ENCODE assay signal across 7 cellular contexts in genomic region chr9:15135167-15135792, GRCh38.
DNase-seq lines count a peak whose midpoint lies in the region; TF ChIP-seq lines count a peak whose summit lies in the region.

No MANE protein-coding gene starts in this region.

- no peaks in the 10 kb centered on the region for H3K4me1 ChIP-seq in HEK293 (ENCODE audit: control insufficient read depth, insufficient read depth, low read length)
- no peaks in the 10 kb centered on the region for H3K4me1 ChIP-seq in MM.1S (ENCODE audit: low read length)
- H3K4me1 ChIP-seq in SJCRH30: no peaks in the 10 kb centered on the region
- H3K4me1 ChIP-seq in adrenal gland (replicated peaks in 1 of 2): peaks cover 0 to 7% of the 10 kb centered on the region in 2 donors
- peaks cover 9% of the 10 kb centered on the region for H3K4me1 ChIP-seq in left ventricle myocardium inferior
- H3K4me1 ChIP-seq in prostate gland (replicated peaks): no peaks in the 10 kb centered on the region

- H4K20me1 ChIP-seq in MM.1S (ENCODE audit: insufficient read depth, low read length): no peaks in the 10 kb centered on the region

- intact Hi-C loops in adrenal gland (cut with DNase I) (loop anchor here in 1 of 2 donors (2.0 kb wide), 1 partner anchor 30 kb away; no protein-coding TSS in a partner anchor), left ventricle myocardium inferior (cut with micrococcal nuclease) (no loop called here), prostate gland (cut with DNase I) (no loop called here)

- POLR2A ChIA-PET in HEK293 (lab: Yijun Ruan, JAX): no interaction called here

- H3K9ac ChIP-seq in MM.1S (ENCODE audit: low read length): no peak overlapping the region

- H3K27ac ChIP-seq in HEK293 (ENCODE audit: extremely low read depth, low read depth, low read length) (no peak overlapping the region), MM.1S (ENCODE audit: low read length) (no peak overlapping the region), SJCRH30 (no peak overlapping the region), adrenal gland (no peak overlapping the region), left ventricle myocardium inferior (replicated peaks) (no peak overlapping the region), prostate gland (no peak overlapping the region)

- H3F3A ChIP-seq in MM.1S (ENCODE audit: insufficient read depth, low read length): no peaks in the 10 kb centered on the region

- no peaks in the 10 kb centered on the region for H3K9me2 ChIP-seq in MM.1S (replicated peaks; ENCODE audit: insufficient read depth, low read length)

- H3K9me3 ChIP-seq in HEK293 (ENCODE audit: control insufficient read depth, insufficient read depth, low read depth, low read length): no peaks in the 10 kb centered on the region
- H3K9me3 ChIP-seq in MM.1S (replicated peaks; ENCODE audit: insufficient read depth, low read length): no peaks in the 10 kb centered on the region
- H3K9me3 ChIP-seq in SJCRH30 (replicated peaks): no peaks in the 10 kb centered on the region
- no peaks in the 10 kb centered on the region for H3K9me3 ChIP-seq in adrenal gland (replicated peaks in 1 of 3)
- no peaks in the 10 kb centered on the region for H3K9me3 ChIP-seq in left ventricle myocardium inferior (replicated peaks)
- H3K9me3 ChIP-seq in prostate gland: no peaks in the 10 kb centered on the region

- no peak for TF ChIP-seq POLR2A in adrenal gland (IDR thresholded peaks at IDR 0.05)
- TF ChIP-seq POLR2A in prostate gland (IDR thresholded peaks at IDR 0.05): no peak

- H3K4me2 ChIP-seq in MM.1S (ENCODE audit: low read depth, low read length): peak overlapping the region; percentile 9; the same call in 1 of the 2 replicates

- no peaks in the 10 kb centered on the region for H3K27me3 ChIP-seq in MM.1S (replicated peaks; ENCODE audit: insufficient read depth, low read length)
- no peaks in the 10 kb centered on the region for H3K27me3 ChIP-seq in SJCRH30
- no peaks in the 10 kb centered on the region for H3K27me3 ChIP-seq in adrenal gland
- H3K27me3 ChIP-seq in left ventricle myocardium inferior (ENCODE audit: low read depth): no peaks in the 10 kb centered on the region
- H3K27me3 ChIP-seq in prostate gland (replicated peaks; ENCODE audit: insufficient read depth): no peaks in the 10 kb centered on the region

- H3K4me3 ChIP-seq in HEK293 (ENCODE audit: low read depth, low read length): no peak overlapping the region
- H3K4me3 ChIP-seq in MM.1S (ENCODE audit: low read length): no peak overlapping the region
- peak overlapping the region; percentile 33 for H3K4me3 ChIP-seq in SJCRH30
- no peak overlapping the region for H3K4me3 ChIP-seq in adrenal gland
- peak overlapping the region; percentile 40 for H3K4me3 ChIP-seq in left ventricle myocardium inferior
- no peak overlapping the region for H3K4me3 ChIP-seq in prostate gland

- CTCF ChIA-PET in HEK293 (lab: Yijun Ruan, JAX): interaction anchor here (0.6 to 2.6 kb wide), 39 partner anchors 9 to 1565 kb away, joined by 3 to 50 read pairs (median 4); no protein-coding TSS in a partner anchor

- H3K36me3 ChIP-seq in HEK293 (ENCODE audit: control insufficient read depth in 2 of 2, insufficient read depth in 1 of 2, low read length in 2 of 2) (no peaks in the 10 kb centered on the region), MM.1S (replicated peaks; ENCODE audit: insufficient read depth, low read length) (no peaks in the 10 kb centered on the region), SJCRH30 (no peaks in the 10 kb centered on the region), adrenal gland (replicated peaks in 1 of 2) (no peaks in the 10 kb centered on the region), left ventricle myocardium inferior (no peaks in the 10 kb centered on the region), prostate gland (no peaks in the 10 kb centered on the region)

- TF ChIP-seq CTCF in GM12872 (IDR thresholded peaks at IDR 0.05; ENCODE audit: insufficient read depth, low read depth, low read length) (peak; percentile 93), HEK293 (tag by site-specific recombination; IDR thresholded peaks at IDR 0.05) (peak; percentile 52; the same call in 1 of the 2 replicates), MM.1S (IDR thresholded peaks at IDR 0.05; ENCODE audit: low read length) (peak; percentile 64), adrenal gland (IDR thresholded peaks at IDR 0.05) (peak; percentile 73 to 86 (median 82)), left ventricle myocardium inferior (IDR thresholded peaks at IDR 0.05; ENCODE audit: borderline replicate concordance) (peak; percentile 93), prostate gland (IDR thresholded peaks at IDR 0.05) (peak; percentile 24 to 75 (median 58))

- peak overlapping the region; percentile 58 for H2AFZ ChIP-seq in MM.1S (ENCODE audit: low read length)

- WGBS in adrenal gland, 4 donors: 25 to 28% (median 25%) methylated on average over 18 of the region's 18 CpGs
- WGBS in prostate gland: 28% methylated on average over 18 of the region's 18 CpGs

- H3K79me2 ChIP-seq in MM.1S (ENCODE audit: low read length): no peaks in the 10 kb centered on the region

- DNase-seq in MM.1S (peak; percentile 42), SJCRH30 (peak; percentile 57 to 87), adrenal gland (peak; percentile 42 to 79 (median 60)), left ventricle myocardium inferior (no peak), prostate gland (ENCODE audit: low spot score) (peak; percentile 44)

TF ChIP-seq in HEK293, 187 proteins besides CTCF, POLR2A, EP300 and RAD21:
- TF ChIP-seq ZNF202 (tag by site-specific recombination; IDR thresholded peaks at IDR 0.05; ENCODE audit: borderline replicate concordance): no peak
- peak; percentile 83 for TF ChIP-seq ZNF654 (tag by site-specific recombination; IDR thresholded peaks at IDR 0.05; ENCODE audit: low read depth)
- TF ChIP-seq IKZF3 (tag by site-specific recombination; IDR thresholded peaks at IDR 0.05): peak; percentile 48; the same call in 1 of the 2 replicates
- TF ChIP-seq ZNF449 (tag by site-specific recombination; IDR thresholded peaks at IDR 0.05): no peak
- no peak for TF ChIP-seq ZNF37A (tag by site-specific recombination; IDR thresholded peaks at IDR 0.05)
- TF ChIP-seq SCRT2 (tag by site-specific recombination; IDR thresholded peaks at IDR 0.05): 0 out of 2 replicates have a peak, but pooled peaks have one; percentile 52

Comparison
In these comparisons a context has a peak if more than half of its experiments do, and no peak if none do; other contexts are left out.
1. H3K4me3 ChIP-seq: peak in SJCRH30 (single experiment) and left ventricle myocardium inferior (single experiment); none in HEK293 (single experiment), MM.1S (single experiment), adrenal gland (0 of 4) and prostate gland (0 of 2).
2. Peak in every context shown above with its lines, with median percentiles within 50 percentile points of each other: CTCF ChIP-seq.